ENCODE assay signal across 8 cellular contexts in the genomic region with DNA sequence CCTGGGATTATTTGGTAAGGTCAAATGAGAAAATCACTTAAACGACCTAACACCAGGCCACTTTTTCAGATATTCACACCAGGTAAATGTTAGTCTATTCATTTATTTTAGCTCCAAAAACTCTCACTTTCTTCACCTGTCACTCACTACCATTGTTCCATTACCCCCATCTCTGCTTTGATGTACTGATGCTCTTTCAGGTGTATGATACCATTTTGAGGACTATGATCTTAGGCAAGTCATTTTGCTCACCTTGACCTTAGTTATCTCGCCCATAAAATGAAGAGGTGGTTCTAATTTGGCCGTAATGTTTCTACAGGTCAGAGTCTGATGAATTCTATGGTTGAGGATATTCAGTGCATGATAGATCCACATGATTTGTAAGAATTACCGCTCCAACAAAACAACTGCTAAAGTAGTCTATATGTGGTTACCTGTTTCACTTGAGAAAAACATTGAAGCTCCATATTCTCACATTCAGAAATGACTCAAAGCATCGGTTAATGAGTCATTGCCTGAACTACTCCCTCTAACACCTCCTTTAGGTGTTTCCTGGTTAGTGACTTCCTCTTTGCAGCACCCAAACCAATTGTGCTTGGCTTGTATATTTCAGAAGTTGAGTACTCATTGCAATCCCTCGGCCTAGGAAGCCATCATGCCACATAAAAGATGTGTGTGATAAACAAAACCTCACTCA. TPM values are rescaled to one million over a fixed set of nuclear protein-coding genes. Genes with fewer than 3 reads are reported as not detected.
DNase-seq lines count a peak whose midpoint lies in the region; ATAC-seq and TF ChIP-seq lines count a peak whose summit lies in the region.

No MANE protein-coding gene starts in this region.

- H3K79me2 ChIP-seq in hepatocyte: no peaks in the 10 kb centered on the region

- peak; percentile 99 for ATAC-seq in GM21526 (IDR thresholded peaks at IDR 0.05; ENCODE audit: low FRiP score, unreplicated experiment)
- ATAC-seq in natural killer cell: peak; percentile 72 to 87 (median 84)

- H3K9me3 Mint-ChIP-seq in IgD-negative memory B cell (no peaks in the 10 kb centered on the region), natural killer cell (no peaks in the 10 kb centered on the region)

- peak; percentile 63 for DNase-seq in ELR (ENCODE audit: low read depth)
- peak; percentile 32 for DNase-seq in activated T-cell treated with anti-CD3 and anti-CD28 coated beads for 4 hours
- DNase-seq in natural killer cell: peak; percentile 39
- no peak for DNase-seq in DMS 273 treated with DMSO at 0.1 percent for 48 hours (lab: John Stamatoyannopoulos, UW)
- DNase-seq in hepatocyte (ENCODE audit: low spot score): no peak
- no peak for DNase-seq in dermis blood vessel endothelial cell

- H3K4me3 ChIP-seq in hepatocyte: no peak overlapping the region

- H3K27me3 Mint-ChIP-seq in IgD-negative memory B cell (no peaks in the 10 kb centered on the region), natural killer cell (ENCODE audit: low read depth in 2 of 2) (no peaks in the 10 kb centered on the region)

- H3K4me1 ChIP-seq in hepatocyte (ENCODE audit: insufficient read depth): peaks cover 4% of the 10 kb centered on the region

- H3K9me3 ChIP-seq in hepatocyte (ENCODE audit: low read depth): no peaks in the 10 kb centered on the region

- H3K4me2 ChIP-seq in hepatocyte: no peak overlapping the region

- H3K27ac ChIP-seq in hepatocyte: no peak overlapping the region

- H3K9me2 ChIP-seq in hepatocyte (replicated peaks; ENCODE audit: insufficient read depth): no peaks in the 10 kb centered on the region

- H4K20me1 ChIP-seq in hepatocyte (ENCODE audit: insufficient read depth, poor library complexity, severe bottlenecking): no peaks in the 10 kb centered on the region

- intact Hi-C loops in natural killer cell (cut with micrococcal nuclease): loop anchor here (1.0 to 5.0 kb wide), 6 partner anchors 17 to 101 kb away; a partner anchor contains a TSS

- TF ChIP-seq CTCF in natural killer cell (IDR thresholded peaks at IDR 0.05) (no peak), hepatocyte (IDR thresholded peaks at IDR 0.05; ENCODE audit: poor library complexity) (no peak)

- no peak overlapping the region for H2AFZ ChIP-seq in hepatocyte

- no peaks in the 10 kb centered on the region for H3K36me3 ChIP-seq in hepatocyte (replicated peaks; ENCODE audit: insufficient read depth, low read depth)

- H3K27ac Mint-ChIP-seq in IgD-negative memory B cell (peak overlapping the region in 2 of 3 donors; percentile 15 to 74), natural killer cell (peak overlapping the region; percentile 98)

- H3K4me1 Mint-ChIP-seq in IgD-negative memory B cell: peaks cover 9 to 14% (median 12%) of the 10 kb centered on the region in 3 donors
- peaks cover 88 to 94% of the 10 kb centered on the region in 2 donors for H3K4me1 Mint-ChIP-seq in natural killer cell

- 93% methylated on average over 6 of the region's 6 CpGs for whole genome bisulfite sequencing in hepatocyte (ENCODE audit: low lambda C conversion rate, missing lambda C conversion rate)

- peaks cover 2% of the 10 kb centered on the region for H3K36me3 Mint-ChIP-seq in IgD-negative memory B cell
- peaks cover 15% of the 10 kb centered on the region for H3K36me3 Mint-ChIP-seq in natural killer cell

- H3K27me3 ChIP-seq in hepatocyte: no peaks in the 10 kb centered on the region

- H3K4me3 Mint-ChIP-seq in IgD-negative memory B cell (peak overlapping the region in 3 of 4 donors; percentile 38 to 65 (median 60)), natural killer cell (peak overlapping the region; percentile 98)

RNA-seq across cellular contexts. Expression of a gene that starts 4.5 kb away (rescaled TPM):
- polyA plus RNA-seq in IgD-negative memory B cell (not detected), hepatocyte (not detected in 2 replicates)
- total RNA-seq in natural killer cell (10 to 100 TPM; 67.0 to 95.4 (median 81.5) TPM), hepatocyte (0.12 TPM in 1 of 2 replicates, not detected in the other), dermis blood vessel endothelial cell (not detected in 2 replicates)

RNA-seq across cellular contexts. Expression of a gene that starts 41.6 kb away (rescaled TPM):
- polyA plus RNA-seq in IgD-negative memory B cell: 20.8 TPM
- total RNA-seq in natural killer cell: 100 to 1,000 TPM; 199 to 295 (median 270) TPM
- total RNA-seq in hepatocyte: 11.7 and 22.7 TPM in 2 replicates
- polyA plus RNA-seq in hepatocyte: 5.9 and 8.8 TPM in 2 replicates
- 0.23 and 1.9 TPM in 2 replicates for total RNA-seq in dermis blood vessel endothelial cell

Comparison
In these comparisons a context has a peak if more than half of its experiments do, and no peak if none do; other contexts are left out.
1. DNase-seq: peak in ELR (single experiment), activated T-cell treated with anti-CD3 and anti-CD28 coated beads for 4 hours (single experiment) and natural killer cell (single experiment); none in DMS 273 treated with DMSO at 0.1 percent for 48 hours (single experiment), hepatocyte (single experiment) and dermis blood vessel endothelial cell (single experiment).
2. RNA of a gene that starts 4.5 kb away (total RNA-seq): 67.0 to 95.4 TPM in natural killer cell; 0.12 TPM in hepatocyte and not detected in dermis blood vessel endothelial cell; every median in the first group is over 10 times any median in the second.